18 cellular contexts compared by ENCODE assay signal in genomic region chr3:51963951-51964451, GRCh38. TPM values are rescaled to one million over a fixed set of nuclear protein-coding genes. Genes with fewer than 3 reads are reported as not detected.
DNase-seq lines count a peak whose midpoint lies in the region; ATAC-seq and TF ChIP-seq lines count a peak whose summit lies in the region.
"Had no signal": no experiment of that assay in that cellular context is flagged by ENCODE, and none has a peak within 500 bp of the region (broad histone marks: within the 10 kb centered on the region; RNA-seq: fewer than 3 reads in every experiment).

No MANE protein-coding gene starts in this region.

- H3K4me1 Mint-ChIP-seq in neural crest cell = peaks cover 57% of the 10 kb centered on the region
- H3K4me1 Mint-ChIP-seq in activated naive CD8-positive, alpha-beta T cell treated with anti-CD3 and anti-CD28 coated beads for 36 hours = peaks cover 5% of the 10 kb centered on the region

- H3K27me3 ChIP-seq in esophagus muscularis mucosa = no peaks in the 10 kb centered on the region
- H3K27me3 ChIP-seq: body of pancreas had no signal

- intact Hi-C loops in esophagus muscularis mucosa (cut with DNase I) = no loop called here

- TF ChIP-seq POLR2A in esophagus muscularis mucosa (IDR thresholded peaks at IDR 0.05; ENCODE audit: low read depth) = no peak

- H3K27me3 Mint-ChIP-seq in neural crest cell (ENCODE audit: low read depth) = no peaks in the 10 kb centered on the region
- H3K27me3 Mint-ChIP-seq in activated naive CD8-positive, alpha-beta T cell treated with anti-CD3 and anti-CD28 coated beads for 36 hours = no peaks in the 10 kb centered on the region
- H3K27me3 Mint-ChIP-seq: B cell; stimulated activated naive CD8-positive, alpha-beta T cell treated with anti-CD3 and anti-CD28 coated beads, Interleukin-15, Interleukin-2, amounts not matched to agents 100 ng/mL and 50 ng/mL, for 24 hours had no signal

- H3K27ac Mint-ChIP-seq in neural crest cell (ENCODE audit: unreplicated experiment) = no peak overlapping the region
- H3K27ac Mint-ChIP-seq in activated naive CD8-positive, alpha-beta T cell treated with anti-CD3 and anti-CD28 coated beads for 36 hours = no peak overlapping the region
- H3K27ac Mint-ChIP-seq: activated T-helper 1 cell treated with anti-CD3 and anti-CD28 coated beads, Interleukin-12 subunit alpha, Interleukin-12 subunit beta, Interleukin-2, Interleukin-4 antibody, amounts not matched to agents 30 ng/mL and 10 ng/mL and 1 ng/mL, durations not matched to agents 14 hours and 24 hours and 36 hours; B cell; HFFc6; stimulated activated naive CD8-positive, alpha-beta T cell treated with anti-CD3 and anti-CD28 coated beads, Interleukin-15, Interleukin-2, amounts not matched to agents 100 ng/mL and 50 ng/mL, for 24 hours had no signal

- 58% methylated on average over 10 of the region's 12 CpGs for WGBS in esophagus muscularis mucosa

- no peak for TF ChIP-seq CTCF in esophagus muscularis mucosa (IDR thresholded peaks at IDR 0.05)
- TF ChIP-seq CTCF in neural crest cell (conservative IDR thresholded peaks at IDR 0.05) = no peak

- ATAC-seq in GM21515 (IDR thresholded peaks at IDR 0.05; ENCODE audit: unreplicated experiment) = no peak
- ATAC-seq: body of pancreas had no signal

- no peak for TF ChIP-seq EP300 in esophagus muscularis mucosa (IDR thresholded peaks at IDR 0.05)

- no peaks in the 10 kb centered on the region for H3K9me3 Mint-ChIP-seq in neural crest cell
- H3K9me3 Mint-ChIP-seq in activated naive CD8-positive, alpha-beta T cell treated with anti-CD3 and anti-CD28 coated beads for 36 hours = no peaks in the 10 kb centered on the region
- H3K9me3 Mint-ChIP-seq: activated T-helper 1 cell treated with anti-CD3 and anti-CD28 coated beads, Interleukin-12 subunit alpha, Interleukin-12 subunit beta, Interleukin-2, Interleukin-4 antibody, amounts not matched to agents 30 ng/mL and 10 ng/mL and 1 ng/mL, durations not matched to agents 14 hours and 24 hours and 36 hours; HFFc6; stimulated activated naive CD8-positive, alpha-beta T cell treated with anti-CD3 and anti-CD28 coated beads, Interleukin-15, Interleukin-2, amounts not matched to agents 100 ng/mL and 50 ng/mL, for 24 hours had no signal

- H3K4me3 ChIP-seq in esophagus muscularis mucosa = no peak overlapping the region
- H3K4me3 ChIP-seq: body of pancreas had no signal

- H3K27ac ChIP-seq in esophagus muscularis mucosa (replicated peaks in 1 of 4) = peak overlapping the region in 3 of 4 donors; percentile 28 to 55 (median 28)
- H3K27ac ChIP-seq: body of pancreas had no signal

- H3K9me3 ChIP-seq in esophagus muscularis mucosa = no peaks in the 10 kb centered on the region
- H3K9me3 ChIP-seq: body of pancreas had no signal

- H3K36me3 Mint-ChIP-seq in neural crest cell (ENCODE audit: low read depth) = no peaks in the 10 kb centered on the region
- H3K36me3 Mint-ChIP-seq in activated naive CD8-positive, alpha-beta T cell treated with anti-CD3 and anti-CD28 coated beads for 36 hours = no peaks in the 10 kb centered on the region

- peaks cover 46 to 66% (median 61%) of the 10 kb centered on the region in 4 donors for H3K4me1 ChIP-seq in esophagus muscularis mucosa

- peak overlapping the region; percentile 95 for H3K4me3 Mint-ChIP-seq in neural crest cell
- no peak overlapping the region for H3K4me3 Mint-ChIP-seq in activated naive CD8-positive, alpha-beta T cell treated with anti-CD3 and anti-CD28 coated beads for 36 hours
- H3K4me3 Mint-ChIP-seq: activated T-helper 1 cell treated with anti-CD3 and anti-CD28 coated beads, Interleukin-12 subunit alpha, Interleukin-12 subunit beta, Interleukin-2, Interleukin-4 antibody, amounts not matched to agents 30 ng/mL and 10 ng/mL and 1 ng/mL, durations not matched to agents 14 hours and 24 hours and 36 hours; B cell; HFFc6; stimulated activated naive CD8-positive, alpha-beta T cell treated with anti-CD3 and anti-CD28 coated beads, Interleukin-15, Interleukin-2, amounts not matched to agents 100 ng/mL and 50 ng/mL, for 24 hours had no signal

- peaks cover 6 to 28% (median 23%) of the 10 kb centered on the region in 4 donors for H3K36me3 ChIP-seq in esophagus muscularis mucosa

- DNase-seq in COLO668 (lab: John Stamatoyannopoulos, UW; ENCODE audit: unreplicated experiment) (peak; percentile 70), NCI-H524 treated with DMSO at 0.1 percent for 48 hours (lab: John Stamatoyannopoulos, UW) (peak; percentile 84), esophagus muscularis mucosa (ENCODE audit: extremely low spot score) (no peak), neural crest cell (ENCODE audit: low read depth, low spot score) (no peak), NCI-H2196 (lab: John Stamatoyannopoulos, UW; ENCODE audit: unreplicated experiment) (no peak), 8988T (no peak)
- no peak for DNase-seq in activated naive CD8-positive, alpha-beta T cell treated with anti-CD3 and anti-CD28 coated beads for 36 hours
- DNase-seq: activated CD4-positive, alpha-beta T cell treated with anti-CD3 and anti-CD28 coated beads, Interleukin-2, amount 50 U/mL, for 1 hour; body of pancreas; EL; HFFc6; mammary epithelial cell; NCI-H1105 treated with DMSO at 0.1 percent for 48 hours had no signal

RNA-seq across cellular contexts. Expression of gene PCBP4, which starts 3.3 kb away (rescaled TPM):
- total RNA-seq in esophagus muscularis mucosa (100 to 1,000 TPM in 2 of 4 donors, 10 to 100 TPM in 2; 54.4 to 378 (median 139) TPM), neural crest cell (228 and 235 TPM in 2 replicates)
- 1 to 10 TPM; 4.5 to 5.6 TPM for total RNA-seq in activated naive CD8-positive, alpha-beta T cell treated with anti-CD3 and anti-CD28 coated beads for 36 hours

RNA-seq across cellular contexts. Expression of gene GPR62, which starts 8.8 kb away (rescaled TPM):
- total RNA-seq in esophagus muscularis mucosa (under 1 TPM; 0.11 to 0.42 (median 0.18) TPM), neural crest cell (0.18 and 0.23 TPM in 2 replicates)
- total RNA-seq in activated naive CD8-positive, alpha-beta T cell treated with anti-CD3 and anti-CD28 coated beads for 36 hours = not detected
- total RNA-seq: activated T-helper 1 cell treated with anti-CD3 and anti-CD28 coated beads, Interleukin-12 subunit alpha, Interleukin-12 subunit beta, Interleukin-2, Interleukin-4 antibody, amounts not matched to agents 30 ng/mL and 10 ng/mL and 1 ng/mL, durations not matched to agents 14 hours and 24 hours and 36 hours; B cell; body of pancreas; T-helper 2 cell treated with Interferon-gamma antibody and Interleukin-4, amounts not matched to agents 100 ng/mL and 5 ng/mL, for 36 hours had no signal

RNA-seq across cellular contexts. Expression of gene ABHD14B, which starts 9.8 kb away (rescaled TPM):
- 10 to 100 TPM; 41.8 to 49.5 (median 46.9) TPM for total RNA-seq in esophagus muscularis mucosa
- total RNA-seq in neural crest cell = 4.7 and 6.2 TPM in 2 replicates
- total RNA-seq in activated naive CD8-positive, alpha-beta T cell treated with anti-CD3 and anti-CD28 coated beads for 36 hours = 10 to 100 TPM; 58.7 to 59.6 TPM

RNA-seq across cellular contexts. Expression of gene ABHD14A, which starts 10.9 kb away (rescaled TPM):
- total RNA-seq in esophagus muscularis mucosa (10 to 100 TPM in 3 of 4 donors, 1 to 10 TPM in 1; 10.0 to 22.3 (median 15.8) TPM), neural crest cell (12.3 and 14.8 TPM in 2 replicates)
- 10 to 100 TPM; 10.2 to 12.9 TPM for total RNA-seq in activated naive CD8-positive, alpha-beta T cell treated with anti-CD3 and anti-CD28 coated beads for 36 hours

RNA-seq across cellular contexts. Expression of gene ACY1, which starts 19.3 kb away (rescaled TPM):
- total RNA-seq in esophagus muscularis mucosa (10 to 100 TPM in 3 of 4 donors, 1 to 10 TPM in 1; 10.0 to 19.2 (median 15.8) TPM), neural crest cell (29.9 and 32.5 TPM in 2 replicates)
- total RNA-seq in activated naive CD8-positive, alpha-beta T cell treated with anti-CD3 and anti-CD28 coated beads for 36 hours = 10 to 100 TPM; 74.7 to 75.5 TPM

Comparison
In these comparisons a context has a peak if more than half of its experiments do, and no peak if none do; other contexts are left out.
1. DNase-seq: peak in COLO668 (single experiment) and NCI-H524 treated with DMSO at 0.1 percent for 48 hours (single experiment); none in esophagus muscularis mucosa (single experiment), neural crest cell (single experiment), NCI-H2196 (single experiment), 8988T (single experiment) and activated naive CD8-positive, alpha-beta T cell treated with anti-CD3 and anti-CD28 coated beads for 36 hours (single experiment).
2. RNA of gene PCBP4, which starts 3.3 kb away (total RNA-seq): 228 to 235 TPM in neural crest cell and 54.4 to 378 TPM in esophagus muscularis mucosa; 4.5 to 5.6 TPM in activated naive CD8-positive, alpha-beta T cell treated with anti-CD3 and anti-CD28 coated beads for 36 hours; every median in the first group is over 4 times any median in the second.